In the genomic region with DNA sequence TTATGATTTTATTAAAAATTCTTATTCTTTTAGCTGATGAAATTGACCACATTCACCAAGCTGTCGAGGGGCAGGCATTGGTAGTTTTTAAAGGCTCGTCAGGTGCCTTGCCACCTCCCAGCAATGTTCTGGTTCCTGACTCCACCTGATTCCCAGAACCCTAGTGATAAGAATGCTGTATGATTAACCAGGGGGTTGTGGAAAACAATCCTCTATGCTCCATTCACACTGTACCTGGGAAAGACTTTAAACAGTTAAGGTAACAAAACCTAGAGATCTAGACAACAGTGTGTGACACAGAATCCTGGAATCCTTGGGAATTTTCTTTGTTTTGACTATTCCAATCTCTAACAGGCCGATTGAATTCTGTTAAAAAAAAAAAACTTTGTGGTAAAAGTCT, we compare ENCODE assay signal across 14 cellular contexts.
"Had no signal": no experiment of that assay in that cellular context is flagged by ENCODE, and none has a peak within 500 bp of the region (broad histone marks: within the 10 kb centered on the region; RNA-seq: fewer than 3 reads in every experiment).

No MANE protein-coding gene starts in this region.

- FAIRE-seq: urothelium cell line had no signal

- H3K27me3 ChIP-seq: breast epithelium, gastroesophageal sphincter, sigmoid colon, thyroid gland had no signal

- ATAC-seq: gastroesophageal sphincter; left ventricle myocardium superior; stimulated activated effector memory CD8-positive, alpha-beta T cell treated with anti-CD3 and anti-CD28 coated beads, Interleukin-12 subunit alpha, Interleukin-12 subunit beta, amount 100 ng/mL, for 72 hours had no signal

- H3K4me1 ChIP-seq: breast epithelium, gastroesophageal sphincter, sigmoid colon, thyroid gland had no signal

- H3K36me3 ChIP-seq: breast epithelium, gastroesophageal sphincter, sigmoid colon, thyroid gland had no signal

- H3K9me3 ChIP-seq: thyroid gland had no signal

- H3K4me3 ChIP-seq: breast epithelium, gastroesophageal sphincter, sigmoid colon, thyroid gland had no signal

- H3K27ac ChIP-seq: breast epithelium, gastroesophageal sphincter, sigmoid colon, thyroid gland had no signal

- DNase-seq: activated naive CD4-positive, alpha-beta T cell treated with Interleukin-2 at 50 U/mL for 16 hours; activated T-cell treated with anti-CD3 and anti-CD28 coated beads for 4 hours; anterior cingulate cortex; cerebellar nuclear complex; dermis blood vessel endothelial cell; islet precursor cell; left ventricle myocardium superior; sigmoid colon; stimulated activated CD4-positive, alpha-beta T cell treated with anti-CD3 and anti-CD28 coated beads, Interleukin-1b, Interleukin-23, amount 100 ng/mL, for 48 hours; thyroid gland had no signal
